In genomic region chr15:40274350-40275274, GRCh38 we compare ENCODE assay signal across 1 cellular context.
TF ChIP-seq lines count a peak whose summit lies in the region.

No MANE protein-coding gene starts in this region.

TF ChIP-seq in K562, 482 proteins besides CTCF, POLR2A, EP300 and RAD21 (continued from another document and continues in another):
- TF ChIP-seq IRF9 (tag; IDR thresholded peaks at IDR 0.05): no peak
- TF ChIP-seq ZKSCAN8 (CRISPR knock-in tag; IDR thresholded peaks at IDR 0.05): peak; percentile 72; the same call in 1 of the 2 replicates
- TF ChIP-seq, protein P1, sequence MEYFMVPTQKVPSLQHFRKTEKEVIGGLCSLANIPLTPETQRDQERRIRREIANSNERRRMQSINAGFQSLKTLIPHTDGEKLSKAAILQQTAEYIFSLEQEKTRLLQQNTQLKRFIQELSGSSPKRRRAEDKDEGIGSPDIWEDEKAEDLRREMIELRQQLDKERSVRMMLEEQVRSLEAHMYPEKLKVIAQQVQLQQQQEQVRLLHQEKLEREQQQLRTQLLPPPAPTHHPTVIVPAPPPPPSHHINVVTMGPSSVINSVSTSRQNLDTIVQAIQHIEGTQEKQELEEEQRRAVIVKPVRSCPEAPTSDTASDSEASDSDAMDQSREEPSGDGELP (CRISPR knock-in tag; IDR thresholded peaks at IDR 0.05; ENCODE audit: borderline replicate concordance): peak; percentile 70
- TF ChIP-seq CTBP1 (IDR thresholded peaks at IDR 0.05; ENCODE audit: borderline replicate concordance): peak; percentile 67; the same call in 1 of the 2 replicates
- TF ChIP-seq ZNF384 (IDR thresholded peaks at IDR 0.05; ENCODE audit: low read depth, low read length): peak; percentile 86
- peak; percentile 76 for TF ChIP-seq RB1 (IDR thresholded peaks at IDR 0.05; ENCODE audit: low read depth)
- no peak for TF ChIP-seq ZFP1 (CRISPR knock-in tag; IDR thresholded peaks at IDR 0.05)
- TF ChIP-seq CEBPZ (IDR thresholded peaks at IDR 0.05; ENCODE audit: borderline replicate concordance, low read depth, low read length): peak; percentile 41; the same call in 1 of the 2 replicates
- TF ChIP-seq MLLT1 (IDR thresholded peaks at IDR 0.05): peak in 1 of 2 experiments; percentile 98; a peak in 2 of 4 replicates
- peak; percentile 100 for TF ChIP-seq SMC3 (conservative IDR thresholded peaks at IDR 0.05; ENCODE audit: insufficient read depth, low read depth, low read length)
- TF ChIP-seq ESRRB (CRISPR knock-in tag; IDR thresholded peaks at IDR 0.05; ENCODE audit: borderline replicate concordance): no peak
- TF ChIP-seq, protein P2, sequence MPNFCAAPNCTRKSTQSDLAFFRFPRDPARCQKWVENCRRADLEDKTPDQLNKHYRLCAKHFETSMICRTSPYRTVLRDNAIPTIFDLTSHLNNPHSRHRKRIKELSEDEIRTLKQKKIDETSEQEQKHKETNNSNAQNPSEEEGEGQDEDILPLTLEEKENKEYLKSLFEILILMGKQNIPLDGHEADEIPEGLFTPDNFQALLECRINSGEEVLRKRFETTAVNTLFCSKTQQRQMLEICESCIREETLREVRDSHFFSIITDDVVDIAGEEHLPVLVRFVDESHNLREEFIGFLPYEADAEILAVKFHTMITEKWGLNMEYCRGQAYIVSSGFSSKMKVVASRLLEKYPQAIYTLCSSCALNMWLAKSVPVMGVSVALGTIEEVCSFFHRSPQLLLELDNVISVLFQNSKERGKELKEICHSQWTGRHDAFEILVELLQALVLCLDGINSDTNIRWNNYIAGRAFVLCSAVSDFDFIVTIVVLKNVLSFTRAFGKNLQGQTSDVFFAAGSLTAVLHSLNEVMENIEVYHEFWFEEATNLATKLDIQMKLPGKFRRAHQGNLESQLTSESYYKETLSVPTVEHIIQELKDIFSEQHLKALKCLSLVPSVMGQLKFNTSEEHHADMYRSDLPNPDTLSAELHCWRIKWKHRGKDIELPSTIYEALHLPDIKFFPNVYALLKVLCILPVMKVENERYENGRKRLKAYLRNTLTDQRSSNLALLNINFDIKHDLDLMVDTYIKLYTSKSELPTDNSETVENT (CRISPR knock-in tag; IDR thresholded peaks at IDR 0.05): 0 out of 2 replicates have a peak, but pooled peaks have one; percentile 51
- TF ChIP-seq, protein P3, sequence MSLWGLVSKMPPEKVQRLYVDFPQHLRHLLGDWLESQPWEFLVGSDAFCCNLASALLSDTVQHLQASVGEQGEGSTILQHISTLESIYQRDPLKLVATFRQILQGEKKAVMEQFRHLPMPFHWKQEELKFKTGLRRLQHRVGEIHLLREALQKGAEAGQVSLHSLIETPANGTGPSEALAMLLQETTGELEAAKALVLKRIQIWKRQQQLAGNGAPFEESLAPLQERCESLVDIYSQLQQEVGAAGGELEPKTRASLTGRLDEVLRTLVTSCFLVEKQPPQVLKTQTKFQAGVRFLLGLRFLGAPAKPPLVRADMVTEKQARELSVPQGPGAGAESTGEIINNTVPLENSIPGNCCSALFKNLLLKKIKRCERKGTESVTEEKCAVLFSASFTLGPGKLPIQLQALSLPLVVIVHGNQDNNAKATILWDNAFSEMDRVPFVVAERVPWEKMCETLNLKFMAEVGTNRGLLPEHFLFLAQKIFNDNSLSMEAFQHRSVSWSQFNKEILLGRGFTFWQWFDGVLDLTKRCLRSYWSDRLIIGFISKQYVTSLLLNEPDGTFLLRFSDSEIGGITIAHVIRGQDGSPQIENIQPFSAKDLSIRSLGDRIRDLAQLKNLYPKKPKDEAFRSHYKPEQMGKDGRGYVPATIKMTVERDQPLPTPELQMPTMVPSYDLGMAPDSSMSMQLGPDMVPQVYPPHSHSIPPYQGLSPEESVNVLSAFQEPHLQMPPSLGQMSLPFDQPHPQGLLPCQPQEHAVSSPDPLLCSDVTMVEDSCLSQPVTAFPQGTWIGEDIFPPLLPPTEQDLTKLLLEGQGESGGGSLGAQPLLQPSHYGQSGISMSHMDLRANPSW (CRISPR knock-in tag; IDR thresholded peaks at IDR 0.05): peak; percentile 66; the same call in 1 of the 2 replicates
- 0 out of 2 replicates have a peak, but pooled peaks have one; percentile 21 for TF ChIP-seq RNF2 (IDR thresholded peaks at IDR 0.05)
- TF ChIP-seq HNRNPL (IDR thresholded peaks at IDR 0.05; ENCODE audit: low read depth, low read length): no peak
- TF ChIP-seq LARP7 (IDR thresholded peaks at IDR 0.05): no peak
- TF ChIP-seq ARID2 (IDR thresholded peaks at IDR 0.05): peak; percentile 96
- 0 out of 2 replicates have a peak, but pooled peaks have one; percentile 54 for TF ChIP-seq TARDBP (IDR thresholded peaks at IDR 0.05)
- TF ChIP-seq ZNF583 (CRISPR knock-in tag; IDR thresholded peaks at IDR 0.05): no peak
- TF ChIP-seq TAF1 (IDR thresholded peaks at IDR 0.05; ENCODE audit: control insufficient read depth, extremely low read depth, insufficient read depth, low read length, severe bottlenecking): peak; percentile 23
- peak; percentile 47; the same call in 1 of the 2 replicates for TF ChIP-seq SOX6 (IDR thresholded peaks at IDR 0.05)
- peak; percentile 72; the same call in 1 of the 2 replicates for TF ChIP-seq ETV5 (CRISPR knock-in tag; IDR thresholded peaks at IDR 0.05; ENCODE audit: low read depth)
- peak in 1 of 2 experiments; percentile 59; a peak in 1 of 3 replicates for TF ChIP-seq CBX3 (IDR thresholded peaks at IDR 0.05; ENCODE audit: borderline replicate concordance in 1 of 2, low read length in 2 of 2)
- TF ChIP-seq SMAD2 (IDR thresholded peaks at IDR 0.05; ENCODE audit: low read depth, low read length): no peak
- TF ChIP-seq, protein P4, sequence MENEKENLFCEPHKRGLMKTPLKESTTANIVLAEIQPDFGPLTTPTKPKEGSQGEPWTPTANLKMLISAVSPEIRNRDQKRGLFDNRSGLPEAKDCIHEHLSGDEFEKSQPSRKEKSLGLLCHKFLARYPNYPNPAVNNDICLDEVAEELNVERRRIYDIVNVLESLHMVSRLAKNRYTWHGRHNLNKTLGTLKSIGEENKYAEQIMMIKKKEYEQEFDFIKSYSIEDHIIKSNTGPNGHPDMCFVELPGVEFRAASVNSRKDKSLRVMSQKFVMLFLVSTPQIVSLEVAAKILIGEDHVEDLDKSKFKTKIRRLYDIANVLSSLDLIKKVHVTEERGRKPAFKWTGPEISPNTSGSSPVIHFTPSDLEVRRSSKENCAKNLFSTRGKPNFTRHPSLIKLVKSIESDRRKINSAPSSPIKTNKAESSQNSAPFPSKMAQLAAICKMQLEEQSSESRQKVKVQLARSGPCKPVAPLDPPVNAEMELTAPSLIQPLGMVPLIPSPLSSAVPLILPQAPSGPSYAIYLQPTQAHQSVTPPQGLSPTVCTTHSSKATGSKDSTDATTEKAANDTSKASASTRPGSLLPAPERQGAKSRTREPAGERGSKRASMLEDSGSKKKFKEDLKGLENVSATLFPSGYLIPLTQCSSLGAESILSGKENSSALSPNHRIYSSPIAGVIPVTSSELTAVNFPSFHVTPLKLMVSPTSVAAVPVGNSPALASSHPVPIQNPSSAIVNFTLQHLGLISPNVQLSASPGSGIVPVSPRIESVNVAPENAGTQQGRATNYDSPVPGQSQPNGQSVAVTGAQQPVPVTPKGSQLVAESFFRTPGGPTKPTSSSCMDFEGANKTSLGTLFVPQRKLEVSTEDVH (IDR thresholded peaks at IDR 0.05; ENCODE audit: low read depth, partially characterized antibody): peak; percentile 24
- TF ChIP-seq ZNF12 (CRISPR knock-in tag; IDR thresholded peaks at IDR 0.05): 0 out of 2 replicates have a peak, but pooled peaks have one; percentile 41
- peak; percentile 32; the same call in 1 of the 2 replicates for TF ChIP-seq TCF3 (CRISPR knock-in tag; IDR thresholded peaks at IDR 0.05)
- TF ChIP-seq JUN (IDR thresholded peaks at IDR 0.05; ENCODE audit: borderline replicate concordance, low read depth, low read length): peak; percentile 74
- TF ChIP-seq JUN (CRISPR knock-in tag; IDR thresholded peaks at IDR 0.05; ENCODE audit: borderline replicate concordance): no peak
- TF ChIP-seq ESRRA (IDR thresholded peaks at IDR 0.05; ENCODE audit: borderline replicate concordance, low read depth): peak; percentile 19; the same call in 1 of the 2 replicates
- TF ChIP-seq FOXK1 (CRISPR knock-in tag; IDR thresholded peaks at IDR 0.05; ENCODE audit: borderline replicate concordance): peak; percentile 87; the same call in 1 of the 2 replicates
- TF ChIP-seq SIRT6 (IDR thresholded peaks at IDR 0.05; ENCODE audit: low read depth, low read length): no peak
- no peak for TF ChIP-seq CBFA2T2 (conservative IDR thresholded peaks at IDR 0.05)
- TF ChIP-seq, protein P5, sequence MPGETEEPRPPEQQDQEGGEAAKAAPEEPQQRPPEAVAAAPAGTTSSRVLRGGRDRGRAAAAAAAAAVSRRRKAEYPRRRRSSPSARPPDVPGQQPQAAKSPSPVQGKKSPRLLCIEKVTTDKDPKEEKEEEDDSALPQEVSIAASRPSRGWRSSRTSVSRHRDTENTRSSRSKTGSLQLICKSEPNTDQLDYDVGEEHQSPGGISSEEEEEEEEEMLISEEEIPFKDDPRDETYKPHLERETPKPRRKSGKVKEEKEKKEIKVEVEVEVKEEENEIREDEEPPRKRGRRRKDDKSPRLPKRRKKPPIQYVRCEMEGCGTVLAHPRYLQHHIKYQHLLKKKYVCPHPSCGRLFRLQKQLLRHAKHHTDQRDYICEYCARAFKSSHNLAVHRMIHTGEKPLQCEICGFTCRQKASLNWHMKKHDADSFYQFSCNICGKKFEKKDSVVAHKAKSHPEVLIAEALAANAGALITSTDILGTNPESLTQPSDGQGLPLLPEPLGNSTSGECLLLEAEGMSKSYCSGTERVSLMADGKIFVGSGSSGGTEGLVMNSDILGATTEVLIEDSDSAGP (CRISPR knock-in tag; IDR thresholded peaks at IDR 0.05): 0 out of 2 replicates have a peak, but pooled peaks have one; percentile 41
- TF ChIP-seq, protein P6, sequence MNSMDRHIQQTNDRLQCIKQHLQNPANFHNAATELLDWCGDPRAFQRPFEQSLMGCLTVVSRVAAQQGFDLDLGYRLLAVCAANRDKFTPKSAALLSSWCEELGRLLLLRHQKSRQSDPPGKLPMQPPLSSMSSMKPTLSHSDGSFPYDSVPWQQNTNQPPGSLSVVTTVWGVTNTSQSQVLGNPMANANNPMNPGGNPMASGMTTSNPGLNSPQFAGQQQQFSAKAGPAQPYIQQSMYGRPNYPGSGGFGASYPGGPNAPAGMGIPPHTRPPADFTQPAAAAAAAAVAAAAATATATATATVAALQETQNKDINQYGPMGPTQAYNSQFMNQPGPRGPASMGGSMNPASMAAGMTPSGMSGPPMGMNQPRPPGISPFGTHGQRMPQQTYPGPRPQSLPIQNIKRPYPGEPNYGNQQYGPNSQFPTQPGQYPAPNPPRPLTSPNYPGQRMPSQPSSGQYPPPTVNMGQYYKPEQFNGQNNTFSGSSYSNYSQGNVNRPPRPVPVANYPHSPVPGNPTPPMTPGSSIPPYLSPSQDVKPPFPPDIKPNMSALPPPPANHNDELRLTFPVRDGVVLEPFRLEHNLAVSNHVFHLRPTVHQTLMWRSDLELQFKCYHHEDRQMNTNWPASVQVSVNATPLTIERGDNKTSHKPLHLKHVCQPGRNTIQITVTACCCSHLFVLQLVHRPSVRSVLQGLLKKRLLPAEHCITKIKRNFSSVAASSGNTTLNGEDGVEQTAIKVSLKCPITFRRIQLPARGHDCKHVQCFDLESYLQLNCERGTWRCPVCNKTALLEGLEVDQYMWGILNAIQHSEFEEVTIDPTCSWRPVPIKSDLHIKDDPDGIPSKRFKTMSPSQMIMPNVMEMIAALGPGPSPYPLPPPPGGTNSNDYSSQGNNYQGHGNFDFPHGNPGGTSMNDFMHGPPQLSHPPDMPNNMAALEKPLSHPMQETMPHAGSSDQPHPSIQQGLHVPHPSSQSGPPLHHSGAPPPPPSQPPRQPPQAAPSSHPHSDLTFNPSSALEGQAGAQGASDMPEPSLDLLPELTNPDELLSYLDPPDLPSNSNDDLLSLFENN (IDR thresholded peaks at IDR 0.05; ENCODE audit: low read depth in 2 of 2, low read length in 2 of 2): 0 out of 4 replicates have a peak, but pooled peaks of 1 of the 2 experiments have one; percentile 38
- no peak for TF ChIP-seq NR4A1 (CRISPR knock-in tag; IDR thresholded peaks at IDR 0.05)
- 0 out of 2 replicates have a peak, but pooled peaks have one; percentile 24 for TF ChIP-seq NR4A1 (tag; IDR thresholded peaks at IDR 0.05)
- TF ChIP-seq FOXK2 (conservative IDR thresholded peaks at IDR 0.05 in 1 of 2, IDR thresholded peaks at IDR 0.05 in 1 of 2; ENCODE audit: low read depth in 2 of 2): 0 out of 4 replicates have a peak, but pooled peaks of 1 of the 2 experiments have one; percentile 12
- no peak for TF ChIP-seq HMG20B (CRISPR knock-in tag; IDR thresholded peaks at IDR 0.05)
- TF ChIP-seq ZFX (CRISPR knock-in tag; IDR thresholded peaks at IDR 0.05): peak; percentile 40; the same call in 1 of the 2 replicates
